ENCODE assay signal across 2 cellular contexts in genomic region chr10:133357293-133358151, GRCh38.
TF ChIP-seq lines count a peak whose summit lies in the region.

TSS of gene FUOM (minus strand) at chr10:133358019. CDS start at chr10:133358007, 12 bp downstream.

TF ChIP-seq in WTC11, 78 proteins besides CTCF, POLR2A, EP300 and RAD21 (continued from another document and continues in another):
- TF ChIP-seq NFE2L1 (CRISPR knock-in tag; IDR thresholded peaks at IDR 0.05) (no peak; the same call in 1 of the 2 replicates), ZNF232 (CRISPR knock-in tag; IDR thresholded peaks at IDR 0.05) (no peak), USF1 (CRISPR knock-in tag; IDR thresholded peaks at IDR 0.05) (peak; percentile 42; the same call in 1 of the 2 replicates), OVOL2 (CRISPR knock-in tag; IDR thresholded peaks at IDR 0.05; ENCODE audit: borderline replicate concordance) (no peak), NR2C2 (CRISPR knock-in tag; IDR thresholded peaks at IDR 0.05) (no peak), STAT6 (CRISPR knock-in tag; conservative IDR thresholded peaks at IDR 0.05; ENCODE audit: low read depth) (no peak), ATF3 (CRISPR knock-in tag; conservative IDR thresholded peaks at IDR 0.05) (no peak), NFYB (CRISPR knock-in tag; conservative IDR thresholded peaks at IDR 0.05; ENCODE audit: low read depth) (0 out of 2 replicates have a peak, but pooled peaks have one; percentile 2), JUN (CRISPR knock-in tag; IDR thresholded peaks at IDR 0.05) (no peak), PREB (CRISPR knock-in tag; IDR thresholded peaks at IDR 0.05; ENCODE audit: borderline replicate concordance) (no peak)
- TF ChIP-seq, protein P1, sequence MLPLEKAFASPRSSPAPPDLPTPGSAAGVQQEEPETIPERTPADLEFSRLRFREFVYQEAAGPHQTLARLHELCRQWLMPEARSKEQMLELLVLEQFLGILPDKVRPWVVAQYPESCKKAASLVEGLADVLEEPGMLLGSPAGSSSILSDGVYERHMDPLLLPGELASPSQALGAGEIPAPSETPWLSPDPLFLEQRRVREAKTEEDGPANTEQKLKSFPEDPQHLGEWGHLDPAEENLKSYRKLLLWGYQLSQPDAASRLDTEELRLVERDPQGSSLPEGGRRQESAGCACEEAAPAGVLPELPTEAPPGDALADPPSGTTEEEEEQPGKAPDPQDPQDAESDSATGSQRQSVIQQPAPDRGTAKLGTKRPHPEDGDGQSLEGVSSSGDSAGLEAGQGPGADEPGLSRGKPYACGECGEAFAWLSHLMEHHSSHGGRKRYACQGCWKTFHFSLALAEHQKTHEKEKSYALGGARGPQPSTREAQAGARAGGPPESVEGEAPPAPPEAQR (CRISPR knock-in tag; IDR thresholded peaks at IDR 0.05): no peak
- TF ChIP-seq, protein P2, sequence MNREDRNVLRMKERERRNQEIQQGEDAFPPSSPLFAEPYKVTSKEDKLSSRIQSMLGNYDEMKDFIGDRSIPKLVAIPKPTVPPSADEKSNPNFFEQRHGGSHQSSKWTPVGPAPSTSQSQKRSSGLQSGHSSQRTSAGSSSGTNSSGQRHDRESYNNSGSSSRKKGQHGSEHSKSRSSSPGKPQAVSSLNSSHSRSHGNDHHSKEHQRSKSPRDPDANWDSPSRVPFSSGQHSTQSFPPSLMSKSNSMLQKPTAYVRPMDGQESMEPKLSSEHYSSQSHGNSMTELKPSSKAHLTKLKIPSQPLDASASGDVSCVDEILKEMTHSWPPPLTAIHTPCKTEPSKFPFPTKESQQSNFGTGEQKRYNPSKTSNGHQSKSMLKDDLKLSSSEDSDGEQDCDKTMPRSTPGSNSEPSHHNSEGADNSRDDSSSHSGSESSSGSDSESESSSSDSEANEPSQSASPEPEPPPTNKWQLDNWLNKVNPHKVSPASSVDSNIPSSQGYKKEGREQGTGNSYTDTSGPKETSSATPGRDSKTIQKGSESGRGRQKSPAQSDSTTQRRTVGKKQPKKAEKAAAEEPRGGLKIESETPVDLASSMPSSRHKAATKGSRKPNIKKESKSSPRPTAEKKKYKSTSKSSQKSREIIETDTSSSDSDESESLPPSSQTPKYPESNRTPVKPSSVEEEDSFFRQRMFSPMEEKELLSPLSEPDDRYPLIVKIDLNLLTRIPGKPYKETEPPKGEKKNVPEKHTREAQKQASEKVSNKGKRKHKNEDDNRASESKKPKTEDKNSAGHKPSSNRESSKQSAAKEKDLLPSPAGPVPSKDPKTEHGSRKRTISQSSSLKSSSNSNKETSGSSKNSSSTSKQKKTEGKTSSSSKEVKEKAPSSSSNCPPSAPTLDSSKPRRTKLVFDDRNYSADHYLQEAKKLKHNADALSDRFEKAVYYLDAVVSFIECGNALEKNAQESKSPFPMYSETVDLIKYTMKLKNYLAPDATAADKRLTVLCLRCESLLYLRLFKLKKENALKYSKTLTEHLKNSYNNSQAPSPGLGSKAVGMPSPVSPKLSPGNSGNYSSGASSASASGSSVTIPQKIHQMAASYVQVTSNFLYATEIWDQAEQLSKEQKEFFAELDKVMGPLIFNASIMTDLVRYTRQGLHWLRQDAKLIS (CRISPR knock-in tag; IDR thresholded peaks at IDR 0.05; ENCODE audit: borderline replicate concordance): no peak
- TF ChIP-seq, protein P3, sequence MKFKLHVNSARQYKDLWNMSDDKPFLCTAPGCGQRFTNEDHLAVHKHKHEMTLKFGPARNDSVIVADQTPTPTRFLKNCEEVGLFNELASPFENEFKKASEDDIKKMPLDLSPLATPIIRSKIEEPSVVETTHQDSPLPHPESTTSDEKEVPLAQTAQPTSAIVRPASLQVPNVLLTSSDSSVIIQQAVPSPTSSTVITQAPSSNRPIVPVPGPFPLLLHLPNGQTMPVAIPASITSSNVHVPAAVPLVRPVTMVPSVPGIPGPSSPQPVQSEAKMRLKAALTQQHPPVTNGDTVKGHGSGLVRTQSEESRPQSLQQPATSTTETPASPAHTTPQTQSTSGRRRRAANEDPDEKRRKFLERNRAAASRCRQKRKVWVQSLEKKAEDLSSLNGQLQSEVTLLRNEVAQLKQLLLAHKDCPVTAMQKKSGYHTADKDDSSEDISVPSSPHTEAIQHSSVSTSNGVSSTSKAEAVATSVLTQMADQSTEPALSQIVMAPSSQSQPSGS (CRISPR knock-in tag; IDR thresholded peaks at IDR 0.05; ENCODE audit: borderline replicate concordance, low read depth): no peak

TF ChIP-seq in HepG2, 621 proteins besides CTCF, POLR2A, EP300 and RAD21 (continued from another document and continues in another):
- TF ChIP-seq, protein P4, sequence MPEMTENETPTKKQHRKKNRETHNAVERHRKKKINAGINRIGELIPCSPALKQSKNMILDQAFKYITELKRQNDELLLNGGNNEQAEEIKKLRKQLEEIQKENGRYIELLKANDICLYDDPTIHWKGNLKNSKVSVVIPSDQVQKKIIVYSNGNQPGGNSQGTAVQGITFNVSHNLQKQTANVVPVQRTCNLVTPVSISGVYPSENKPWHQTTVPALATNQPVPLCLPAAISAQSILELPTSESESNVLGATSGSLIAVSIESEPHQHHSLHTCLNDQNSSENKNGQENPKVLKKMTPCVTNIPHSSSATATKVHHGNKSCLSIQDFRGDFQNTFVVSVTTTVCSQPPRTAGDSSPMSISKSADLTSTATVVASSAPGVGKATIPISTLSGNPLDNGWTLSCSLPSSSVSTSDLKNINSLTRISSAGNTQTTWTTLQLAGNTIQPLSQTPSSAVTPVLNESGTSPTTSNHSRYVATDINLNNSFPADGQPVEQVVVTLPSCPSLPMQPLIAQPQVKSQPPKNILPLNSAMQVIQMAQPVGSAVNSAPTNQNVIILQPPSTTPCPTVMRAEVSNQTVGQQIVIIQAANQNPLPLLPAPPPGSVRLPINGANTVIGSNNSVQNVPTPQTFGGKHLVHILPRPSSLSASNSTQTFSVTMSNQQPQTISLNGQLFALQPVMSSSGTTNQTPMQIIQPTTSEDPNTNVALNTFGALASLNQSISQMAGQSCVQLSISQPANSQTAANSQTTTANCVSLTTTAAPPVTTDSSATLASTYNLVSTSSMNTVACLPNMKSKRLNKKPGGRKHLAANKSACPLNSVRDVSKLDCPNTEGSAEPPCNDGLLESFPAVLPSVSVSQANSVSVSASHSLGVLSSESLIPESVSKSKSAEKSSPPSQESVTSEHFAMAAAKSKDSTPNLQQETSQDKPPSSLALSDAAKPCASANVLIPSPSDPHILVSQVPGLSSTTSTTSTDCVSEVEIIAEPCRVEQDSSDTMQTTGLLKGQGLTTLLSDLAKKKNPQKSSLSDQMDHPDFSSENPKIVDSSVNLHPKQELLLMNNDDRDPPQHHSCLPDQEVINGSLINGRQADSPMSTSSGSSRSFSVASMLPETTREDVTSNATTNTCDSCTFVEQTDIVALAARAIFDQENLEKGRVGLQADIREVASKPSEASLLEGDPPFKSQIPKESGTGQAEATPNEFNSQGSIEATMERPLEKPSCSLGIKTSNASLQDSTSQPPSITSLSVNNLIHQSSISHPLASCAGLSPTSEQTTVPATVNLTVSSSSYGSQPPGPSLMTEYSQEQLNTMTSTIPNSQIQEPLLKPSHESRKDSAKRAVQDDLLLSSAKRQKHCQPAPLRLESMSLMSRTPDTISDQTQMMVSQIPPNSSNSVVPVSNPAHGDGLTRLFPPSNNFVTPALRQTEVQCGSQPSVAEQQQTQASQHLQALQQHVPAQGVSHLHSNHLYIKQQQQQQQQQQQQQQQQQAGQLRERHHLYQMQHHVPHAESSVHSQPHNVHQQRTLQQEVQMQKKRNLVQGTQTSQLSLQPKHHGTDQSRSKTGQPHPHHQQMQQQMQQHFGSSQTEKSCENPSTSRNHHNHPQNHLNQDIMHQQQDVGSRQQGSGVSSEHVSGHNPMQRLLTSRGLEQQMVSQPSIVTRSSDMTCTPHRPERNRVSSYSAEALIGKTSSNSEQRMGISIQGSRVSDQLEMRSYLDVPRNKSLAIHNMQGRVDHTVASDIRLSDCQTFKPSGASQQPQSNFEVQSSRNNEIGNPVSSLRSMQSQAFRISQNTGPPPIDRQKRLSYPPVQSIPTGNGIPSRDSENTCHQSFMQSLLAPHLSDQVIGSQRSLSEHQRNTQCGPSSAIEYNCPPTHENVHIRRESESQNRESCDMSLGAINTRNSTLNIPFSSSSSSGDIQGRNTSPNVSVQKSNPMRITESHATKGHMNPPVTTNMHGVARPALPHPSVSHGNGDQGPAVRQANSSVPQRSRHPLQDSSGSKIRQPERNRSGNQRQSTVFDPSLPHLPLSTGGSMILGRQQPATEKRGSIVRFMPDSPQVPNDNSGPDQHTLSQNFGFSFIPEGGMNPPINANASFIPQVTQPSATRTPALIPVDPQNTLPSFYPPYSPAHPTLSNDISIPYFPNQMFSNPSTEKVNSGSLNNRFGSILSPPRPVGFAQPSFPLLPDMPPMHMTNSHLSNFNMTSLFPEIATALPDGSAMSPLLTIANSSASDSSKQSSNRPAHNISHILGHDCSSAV (CRISPR knock-in tag; IDR thresholded peaks at IDR 0.05; ENCODE audit: borderline replicate concordance): no peak
- TF ChIP-seq, protein P5, sequence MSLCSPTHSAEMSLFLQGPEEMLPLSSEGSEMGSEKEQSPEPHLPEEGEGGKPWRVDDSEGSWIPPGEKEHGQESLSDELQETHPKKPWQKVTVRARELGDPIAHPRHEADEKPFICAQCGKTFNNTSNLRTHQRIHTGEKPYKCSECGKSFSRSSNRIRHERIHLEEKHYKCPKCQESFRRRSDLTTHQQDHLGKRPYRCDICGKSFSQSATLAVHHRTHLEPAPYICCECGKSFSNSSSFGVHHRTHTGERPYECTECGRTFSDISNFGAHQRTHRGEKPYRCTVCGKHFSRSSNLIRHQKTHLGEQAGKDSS (CRISPR knock-in tag; IDR thresholded peaks at IDR 0.05; ENCODE audit: borderline replicate concordance, low read depth): peak; percentile 77; the same call in 1 of the 2 replicates
- TF ChIP-seq TOE1 (CRISPR knock-in tag; IDR thresholded peaks at IDR 0.05) (no peak), NPAS2 (CRISPR knock-in tag; IDR thresholded peaks at IDR 0.05; ENCODE audit: borderline replicate concordance) (no peak), TAF15 (IDR thresholded peaks at IDR 0.05; ENCODE audit: low read depth, low read length, poor library complexity, severe bottlenecking) (no peak), MYNN (CRISPR knock-in tag; IDR thresholded peaks at IDR 0.05; ENCODE audit: low read depth) (no peak), ZNF607 (CRISPR knock-in tag; IDR thresholded peaks at IDR 0.05; ENCODE audit: borderline replicate concordance) (peak; percentile 55; the same call in 1 of the 2 replicates), CHD4 (IDR thresholded peaks at IDR 0.05; ENCODE audit: borderline replicate concordance, low read length) (no peak), ZNF337 (CRISPR knock-in tag; IDR thresholded peaks at IDR 0.05; ENCODE audit: borderline replicate concordance, low read depth) (peak; percentile 38; the same call in 1 of the 2 replicates), REXO4 (CRISPR knock-in tag; IDR thresholded peaks at IDR 0.05; ENCODE audit: borderline replicate concordance) (no peak), KDM6A (CRISPR knock-in tag; IDR thresholded peaks at IDR 0.05; ENCODE audit: low read depth) (no peak), SP140L (CRISPR knock-in tag; IDR thresholded peaks at IDR 0.05; ENCODE audit: borderline replicate concordance) (no peak), ZNF562 (CRISPR knock-in tag; IDR thresholded peaks at IDR 0.05; ENCODE audit: borderline replicate concordance) (no peak), ZBED4 (CRISPR knock-in tag; IDR thresholded peaks at IDR 0.05; ENCODE audit: borderline replicate concordance) (peak; percentile 16; the same call in 1 of the 2 replicates), TARDBP (CRISPR knock-in tag; IDR thresholded peaks at IDR 0.05) (peak; percentile 41; the same call in 1 of the 2 replicates), ZNF652 (CRISPR knock-in tag; IDR thresholded peaks at IDR 0.05; ENCODE audit: borderline replicate concordance, low read depth) (no peak), ZNF7 (CRISPR knock-in tag; IDR thresholded peaks at IDR 0.05) (no peak), MNT (IDR thresholded peaks at IDR 0.05) (no peak), ZKSCAN8 (CRISPR knock-in tag; IDR thresholded peaks at IDR 0.05; ENCODE audit: borderline replicate concordance) (no peak)
- TF ChIP-seq, protein P6, sequence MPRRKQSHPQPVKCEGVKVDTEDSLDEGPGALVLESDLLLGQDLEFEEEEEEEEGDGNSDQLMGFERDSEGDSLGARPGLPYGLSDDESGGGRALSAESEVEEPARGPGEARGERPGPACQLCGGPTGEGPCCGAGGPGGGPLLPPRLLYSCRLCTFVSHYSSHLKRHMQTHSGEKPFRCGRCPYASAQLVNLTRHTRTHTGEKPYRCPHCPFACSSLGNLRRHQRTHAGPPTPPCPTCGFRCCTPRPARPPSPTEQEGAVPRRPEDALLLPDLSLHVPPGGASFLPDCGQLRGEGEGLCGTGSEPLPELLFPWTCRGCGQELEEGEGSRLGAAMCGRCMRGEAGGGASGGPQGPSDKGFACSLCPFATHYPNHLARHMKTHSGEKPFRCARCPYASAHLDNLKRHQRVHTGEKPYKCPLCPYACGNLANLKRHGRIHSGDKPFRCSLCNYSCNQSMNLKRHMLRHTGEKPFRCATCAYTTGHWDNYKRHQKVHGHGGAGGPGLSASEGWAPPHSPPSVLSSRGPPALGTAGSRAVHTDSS (CRISPR knock-in tag; conservative IDR thresholded peaks at IDR 0.05): no peak
